17 cellular contexts compared by ENCODE assay signal in genomic region chr13:33236021-33236420, GRCh38. TPM values are rescaled to one million over a fixed set of nuclear protein-coding genes. Genes with fewer than 3 reads are reported as not detected.
A peak's percentile ranks its signal among the peaks of the same experiment; 100 is the strongest.
DNase-seq lines count a peak whose midpoint lies in the region; ATAC-seq, FAIRE-seq and TF ChIP-seq lines count a peak whose summit lies in the region.
"Had no signal": no experiment of that assay in that cellular context is flagged by ENCODE, and none has a peak within 500 bp of the region (broad histone marks: within the 10 kb centered on the region; RNA-seq: fewer than 3 reads in every experiment).

No MANE protein-coding gene starts in this region.

- POLR2A ChIA-PET in WTC11 (lab: Charles Lee), result no interaction called here

- H3K4me1 ChIP-seq in ACC112 (ENCODE audit: control insufficient read depth, insufficient read depth, low read length, unreplicated experiment), result peaks cover 67% of the 10 kb centered on the region
- H3K4me1 ChIP-seq: BE2C had no signal

- peaks cover 74% of the 10 kb centered on the region for H3K79me2 ChIP-seq in ACC112 (ENCODE audit: control insufficient read depth, insufficient read depth, low read length, unreplicated experiment)

- H3K9me3 Mint-ChIP-seq in WTC11, result peaks cover 30% of the 10 kb centered on the region

- peak overlapping the region; percentile 98 for H3K27ac ChIP-seq in ACC112 (ENCODE audit: low read depth, low read length)

- peak overlapping the region; percentile 57 for H3K4me3 ChIP-seq in ACC112 (ENCODE audit: low read depth, low read length)
- H3K4me3 ChIP-seq: lung, upper lobe of left lung had no signal

- peaks cover 49% of the 10 kb centered on the region for H3K36me3 ChIP-seq in ACC112 (ENCODE audit: insufficient read depth, low read length)
- H3K36me3 ChIP-seq: BE2C had no signal

- ATAC-seq in omental fat pad (ENCODE audit: low FRiP score), result peak; percentile 46
- no peak for ATAC-seq in WTC11

- CTCF ChIA-PET in WTC11 (lab: Charles Lee), result no interaction called here

- H3K27me3 Mint-ChIP-seq in WTC11 (ENCODE audit: low read depth), result no peaks in the 10 kb centered on the region

- no peaks in the 10 kb centered on the region for H3K27me3 ChIP-seq in ACC112 (ENCODE audit: insufficient read depth, low read length)
- H3K27me3 ChIP-seq: BE2C, upper lobe of left lung had no signal

- no peak overlapping the region for H3K27ac Mint-ChIP-seq in WTC11
- H3K27ac Mint-ChIP-seq: activated T-helper 2 cell treated with anti-CD3 and anti-CD28 coated beads, Interferon-gamma antibody, Interleukin-2, Interleukin-4, amounts not matched to agents 10 μg/mL and 5 μg/mL and 100 μg/mL, durations not matched to agents 14 hours and 24 hours and 36 hours had no signal

- H3K36me3 Mint-ChIP-seq in WTC11, result peaks cover 17% of the 10 kb centered on the region

- no peak for TF ChIP-seq CTCF in omental fat pad (IDR thresholded peaks at IDR 0.05)
- no peak for TF ChIP-seq CTCF in WTC11 (IDR thresholded peaks at IDR 0.05)

- peak; percentile 65 for DNase-seq in NCI-H226
- DNase-seq in dedifferentiated amniotic fluid mesenchymal stem cell (ENCODE audit: extremely low spot score), result peak; percentile 86
- no peak for DNase-seq in omental fat pad (ENCODE audit: low spot score)
- DNase-seq in NCI-H1048 (lab: John Stamatoyannopoulos, UW), result no peak
- no peak for DNase-seq in T-helper 1 cell
- DNase-seq in WTC11 (ENCODE audit: low spot score), result no peak
- DNase-seq in HTR-8/SVneo (ENCODE audit: insufficient read length, low spot score), result no peak
- DNase-seq: activated CD4-positive, alpha-beta T cell treated with anti-CD3 and anti-CD28 coated beads for 1 hour; BE2C; GDM1; NCI-H1417; NCI-H524 treated with DMSO at 0.1 percent for 48 hours; posterior cingulate gyrus; upper lobe of left lung had no signal

- H3K4me3 Mint-ChIP-seq in WTC11, result no peak overlapping the region

- peaks cover 4% of the 10 kb centered on the region; the same call in 1 of the 2 replicates for H3K4me1 Mint-ChIP-seq in WTC11

- no peak for FAIRE-seq in HTR-8/SVneo (lab: Jason Lieb, UNC)

- H2AFZ ChIP-seq in ACC112 (ENCODE audit: low read length, unreplicated experiment), result no peak overlapping the region

TF ChIP-seq in WTC11, 78 proteins besides CTCF, POLR2A, EP300 and RAD21:
- TF ChIP-seq SOX15 (CRISPR knock-in tag; IDR thresholded peaks at IDR 0.05) (no peak), E2F5 (CRISPR knock-in tag; IDR thresholded peaks at IDR 0.05) (no peak), ZNF121 (CRISPR knock-in tag; IDR thresholded peaks at IDR 0.05) (no peak), ZSCAN18 (CRISPR knock-in tag; IDR thresholded peaks at IDR 0.05) (no peak), NFYB (CRISPR knock-in tag; conservative IDR thresholded peaks at IDR 0.05; ENCODE audit: low read depth) (no peak), FOXJ3 (CRISPR knock-in tag; IDR thresholded peaks at IDR 0.05; ENCODE audit: borderline replicate concordance) (no peak), TCF7 (CRISPR knock-in tag; IDR thresholded peaks at IDR 0.05; ENCODE audit: low read depth) (no peak), ELF4 (CRISPR knock-in tag; IDR thresholded peaks at IDR 0.05; ENCODE audit: low read depth) (no peak), ZNF263 (CRISPR knock-in tag; IDR thresholded peaks at IDR 0.05; ENCODE audit: low read depth) (no peak), CREB1 (CRISPR knock-in tag; IDR thresholded peaks at IDR 0.05) (no peak), ZNF138 (CRISPR knock-in tag; conservative IDR thresholded peaks at IDR 0.05) (no peak), CREM (CRISPR knock-in tag; IDR thresholded peaks at IDR 0.05) (no peak), ZNF281 (CRISPR knock-in tag; IDR thresholded peaks at IDR 0.05) (no peak), NFATC4 (CRISPR knock-in tag; IDR thresholded peaks at IDR 0.05) (no peak), ETV6 (CRISPR knock-in tag; IDR thresholded peaks at IDR 0.05) (no peak)

RNA-seq across cellular contexts. Expression of gene STARD13, which starts 49.5 kb away (rescaled TPM):
- total RNA-seq in omental fat pad (10 to 100 TPM; 31.1 to 63.4 (median 38.9) TPM), WTC11 (2021) (4.0 to 4.4 TPM (median 4.2 TPM) in 3 replicates)

Comparison
In these comparisons a context has a peak if more than half of its experiments do, and no peak if none do; other contexts are left out.
1. DNase-seq: peak in NCI-H226 (single experiment) and dedifferentiated amniotic fluid mesenchymal stem cell (single experiment); none in omental fat pad (single experiment), NCI-H1048 (single experiment), T-helper 1 cell (0 of 5), WTC11 (single experiment) and HTR-8/SVneo (single experiment).